Comparison of ENCODE assay signal across 16 cellular contexts in the genomic region with DNA sequence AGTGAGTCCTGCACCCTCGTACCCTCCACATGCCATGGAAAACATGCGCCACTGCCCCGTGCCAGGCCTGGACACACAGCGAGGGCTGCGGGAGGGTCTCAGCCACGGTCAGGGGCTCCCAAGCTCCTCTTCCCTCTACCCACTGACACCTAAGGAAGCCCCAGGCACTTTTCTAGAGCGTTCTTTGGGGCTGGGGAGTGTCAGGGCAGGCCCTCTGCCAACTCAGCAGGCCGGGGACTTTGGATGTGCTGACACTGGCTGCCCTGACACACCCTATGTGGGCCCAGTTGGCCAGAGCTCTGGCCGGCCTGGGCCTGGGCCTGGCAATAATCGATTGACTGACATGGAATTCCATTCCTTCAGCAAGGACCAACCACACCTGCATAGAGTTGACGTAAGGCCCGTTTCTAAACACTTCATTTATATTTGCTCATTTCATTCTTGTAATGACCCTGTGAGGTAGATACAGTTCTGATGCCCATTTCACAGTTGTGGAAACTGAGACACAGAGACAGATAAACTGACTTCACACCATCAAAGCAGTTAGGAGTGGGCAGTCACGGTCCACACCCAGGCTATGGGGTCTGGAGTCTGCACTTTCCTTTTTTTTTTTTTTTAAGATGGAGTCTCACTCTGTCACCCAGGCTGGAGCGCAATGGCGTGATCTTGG.
DNase-seq lines count a peak whose midpoint lies in the region; ATAC-seq and TF ChIP-seq lines count a peak whose summit lies in the region.
"Had no signal": no experiment of that assay in that cellular context is flagged by ENCODE, and none has a peak within 500 bp of the region (broad histone marks: within the 10 kb centered on the region; RNA-seq: fewer than 3 reads in every experiment).

No MANE protein-coding gene starts in this region.

- TF ChIP-seq EP300 in upper lobe of left lung (IDR thresholded peaks at IDR 0.05) = no peak
- TF ChIP-seq EP300 in tibial nerve (IDR thresholded peaks at IDR 0.05) = no peak

- intact Hi-C loops in activated T-helper 2 cell treated with anti-CD3 and anti-CD28 coated beads, Interferon-gamma antibody, Interleukin-2, Interleukin-4, amounts not matched to agents 10 μg/mL and 5 μg/mL and 100 μg/mL, durations not matched to agents 14 hours and 24 hours and 36 hours (cut with micrococcal nuclease) = no loop called here

- no peaks in the 10 kb centered on the region for H3K36me3 ChIP-seq in upper lobe of left lung
- no peaks in the 10 kb centered on the region for H3K36me3 ChIP-seq in tibial nerve
- H3K36me3 ChIP-seq: brain microvascular endothelial cell had no signal

- peaks cover 79% of the 10 kb centered on the region for H3K4me1 Mint-ChIP-seq in activated naive CD4-positive, alpha-beta T cell treated with anti-CD3 and anti-CD28 coated beads, Interleukin-2, amount 10 ng/mL, durations not matched to agents 7 days and 5 days
- H3K4me1 Mint-ChIP-seq in activated T-helper 2 cell treated with anti-CD3 and anti-CD28 coated beads, Interferon-gamma antibody, Interleukin-2, Interleukin-4, amounts not matched to agents 10 μg/mL and 5 μg/mL and 100 μg/mL, durations not matched to agents 14 hours and 24 hours and 36 hours (ENCODE audit: low read depth) = peaks cover 42% of the 10 kb centered on the region
- H3K4me1 Mint-ChIP-seq in type B pancreatic cell (ENCODE audit: unreplicated experiment) = peaks cover 31% of the 10 kb centered on the region

- H3K27me3 ChIP-seq in upper lobe of left lung = no peaks in the 10 kb centered on the region
- no peaks in the 10 kb centered on the region for H3K27me3 ChIP-seq in tibial nerve
- H3K27me3 ChIP-seq: brain microvascular endothelial cell had no signal

- H3K27ac ChIP-seq in upper lobe of left lung (no peak overlapping the region), tibial nerve (peak overlapping the region in 1 of 4 donors; percentile 93)
- H3K27ac ChIP-seq: brain microvascular endothelial cell, C4-2B, parathyroid adenoma had no signal

- H3K27me3 Mint-ChIP-seq in activated naive CD4-positive, alpha-beta T cell treated with anti-CD3 and anti-CD28 coated beads, Interleukin-2, amount 10 ng/mL, durations not matched to agents 7 days and 5 days = no peaks in the 10 kb centered on the region
- H3K27me3 Mint-ChIP-seq in activated T-helper 2 cell treated with anti-CD3 and anti-CD28 coated beads, Interferon-gamma antibody, Interleukin-2, Interleukin-4, amounts not matched to agents 10 μg/mL and 5 μg/mL and 100 μg/mL, durations not matched to agents 14 hours and 24 hours and 36 hours (ENCODE audit: low read depth) = no peaks in the 10 kb centered on the region
- no peaks in the 10 kb centered on the region for H3K27me3 Mint-ChIP-seq in type B pancreatic cell
- H3K27me3 Mint-ChIP-seq: activated naive CD8-positive, alpha-beta T cell had no signal

- no peak overlapping the region for H3K4me3 Mint-ChIP-seq in activated naive CD4-positive, alpha-beta T cell treated with anti-CD3 and anti-CD28 coated beads, Interleukin-2, amount 10 ng/mL, durations not matched to agents 7 days and 5 days
- H3K4me3 Mint-ChIP-seq in activated T-helper 2 cell treated with anti-CD3 and anti-CD28 coated beads, Interferon-gamma antibody, Interleukin-2, Interleukin-4, amounts not matched to agents 10 μg/mL and 5 μg/mL and 100 μg/mL, durations not matched to agents 14 hours and 24 hours and 36 hours (ENCODE audit: low read depth) = no peak overlapping the region
- no peak overlapping the region for H3K4me3 Mint-ChIP-seq in type B pancreatic cell
- H3K4me3 Mint-ChIP-seq: activated naive CD8-positive, alpha-beta T cell had no signal

- no peaks in the 10 kb centered on the region for H3K9me3 Mint-ChIP-seq in activated naive CD4-positive, alpha-beta T cell treated with anti-CD3 and anti-CD28 coated beads, Interleukin-2, amount 10 ng/mL, durations not matched to agents 7 days and 5 days
- no peaks in the 10 kb centered on the region for H3K9me3 Mint-ChIP-seq in activated T-helper 2 cell treated with anti-CD3 and anti-CD28 coated beads, Interferon-gamma antibody, Interleukin-2, Interleukin-4, amounts not matched to agents 10 μg/mL and 5 μg/mL and 100 μg/mL, durations not matched to agents 14 hours and 24 hours and 36 hours
- H3K9me3 Mint-ChIP-seq in type B pancreatic cell = no peaks in the 10 kb centered on the region

- no peak for DNase-seq in activated naive CD4-positive, alpha-beta T cell treated with anti-CD3 and anti-CD28 coated beads, Interleukin-2, amount 10 ng/mL, durations not matched to agents 7 days and 5 days
- DNase-seq in activated naive CD4-positive, alpha-beta T cell treated with Interleukin-2 at 50 U/mL for 16 hours = no peak
- no peak for DNase-seq in activated T-helper 2 cell treated with anti-CD3 and anti-CD28 coated beads, Interferon-gamma antibody, Interleukin-2, Interleukin-4, amounts not matched to agents 10 μg/mL and 5 μg/mL and 100 μg/mL, durations not matched to agents 14 hours and 24 hours and 36 hours (ENCODE audit: low spot score)
- DNase-seq in mucosa of gallbladder (ENCODE audit: low spot score) (peak; percentile 90), type B pancreatic cell (ENCODE audit: extremely low spot score, unreplicated experiment) (no peak), upper lobe of left lung (no peak), tibial nerve (ENCODE audit: low spot score in 2 of 2) (no peak)
- no peak for DNase-seq in stimulated activated CD4-positive, alpha-beta T cell treated with anti-CD3 and anti-CD28 coated beads, Interleukin-12 subunit alpha, Interleukin-12 subunit beta, amount 100 ng/mL, for 4 hours
- DNase-seq: brain microvascular endothelial cell, dermis blood vessel endothelial cell, NCI-H1694 had no signal

- TF ChIP-seq POLR2A in upper lobe of left lung (IDR thresholded peaks at IDR 0.05) = no peak
- TF ChIP-seq POLR2A in tibial nerve (IDR thresholded peaks at IDR 0.05) = no peak

- H3K4me1 ChIP-seq in upper lobe of left lung (peaks cover 41 to 51% (median 46%) of the 10 kb centered on the region in 4 donors), tibial nerve (peaks cover 0 to 40% (median 34%) of the 10 kb centered on the region in 4 donors)

- WGBS in upper lobe of left lung, 2 donors = 77 to 92% methylated on average over 9 to 15 of the region's 15 CpGs
- 87 to 90% methylated on average over 15 of the region's 15 CpGs for WGBS in tibial nerve, 2 donors

- no peak for ATAC-seq in upper lobe of left lung (ENCODE audit: low FRiP score in 2 of 2)
- ATAC-seq: Panc1 had no signal

- H3K27ac Mint-ChIP-seq in activated naive CD4-positive, alpha-beta T cell treated with anti-CD3 and anti-CD28 coated beads, Interleukin-2, amount 10 ng/mL, durations not matched to agents 7 days and 5 days = peak overlapping the region; percentile 52
- peak overlapping the region; percentile 2 for H3K27ac Mint-ChIP-seq in activated T-helper 2 cell treated with anti-CD3 and anti-CD28 coated beads, Interferon-gamma antibody, Interleukin-2, Interleukin-4, amounts not matched to agents 10 μg/mL and 5 μg/mL and 100 μg/mL, durations not matched to agents 14 hours and 24 hours and 36 hours
- peak overlapping the region; percentile 51 for H3K27ac Mint-ChIP-seq in type B pancreatic cell

- CTCF ChIA-PET in activated naive CD4-positive, alpha-beta T cell treated with anti-CD3 and anti-CD28 coated beads, Interleukin-2, amount 10 ng/mL, durations not matched to agents 7 days and 5 days (lab: Charles Lee) = no interaction called here

- H3K4me3 ChIP-seq in upper lobe of left lung (no peak overlapping the region), tibial nerve (no peak overlapping the region)
- H3K4me3 ChIP-seq: skin epidermis had no signal

- peaks cover 3% of the 10 kb centered on the region for H3K36me3 Mint-ChIP-seq in activated naive CD4-positive, alpha-beta T cell treated with anti-CD3 and anti-CD28 coated beads, Interleukin-2, amount 10 ng/mL, durations not matched to agents 7 days and 5 days
- H3K36me3 Mint-ChIP-seq in activated T-helper 2 cell treated with anti-CD3 and anti-CD28 coated beads, Interferon-gamma antibody, Interleukin-2, Interleukin-4, amounts not matched to agents 10 μg/mL and 5 μg/mL and 100 μg/mL, durations not matched to agents 14 hours and 24 hours and 36 hours (ENCODE audit: low read depth) = no peaks in the 10 kb centered on the region
- no peaks in the 10 kb centered on the region for H3K36me3 Mint-ChIP-seq in type B pancreatic cell
- H3K36me3 Mint-ChIP-seq: activated naive CD8-positive, alpha-beta T cell had no signal

- H3K9me3 ChIP-seq in upper lobe of left lung (no peaks in the 10 kb centered on the region), tibial nerve (no peaks in the 10 kb centered on the region)

- TF ChIP-seq CTCF in type B pancreatic cell (conservative IDR thresholded peaks at IDR 0.05) = no peak
- TF ChIP-seq CTCF in upper lobe of left lung (IDR thresholded peaks at IDR 0.05) = no peak
- no peak for TF ChIP-seq CTCF in tibial nerve (IDR thresholded peaks at IDR 0.05)

Comparison
In these comparisons a context has a peak if more than half of its experiments do, and no peak if none do; other contexts are left out.
1. H3K27ac Mint-ChIP-seq: peak in every context shown above with its lines; median percentile 52 in activated naive CD4-positive, alpha-beta T cell treated with anti-CD3 and anti-CD28 coated beads, Interleukin-2, amount 10 ng/mL, durations not matched to agents 7 days and 5 days; 51 in type B pancreatic cell; 2 in activated T-helper 2 cell treated with anti-CD3 and anti-CD28 coated beads, Interferon-gamma antibody, Interleukin-2, Interleukin-4, amounts not matched to agents 10 μg/mL and 5 μg/mL and 100 μg/mL, durations not matched to agents 14 hours and 24 hours and 36 hours.